Comparison of ENCODE assay signal across 24 cellular contexts in genomic region chr15:35167675-35168074, GRCh38.
DNase-seq lines count a peak whose midpoint lies in the region; ATAC-seq and TF ChIP-seq lines count a peak whose summit lies in the region.
"Had no signal": no experiment of that assay in that cellular context is flagged by ENCODE, and none has a peak within 500 bp of the region (broad histone marks: within the 10 kb centered on the region; RNA-seq: fewer than 3 reads in every experiment).

No MANE protein-coding gene starts in this region.

- H3K4me1 ChIP-seq in ACC112 (ENCODE audit: control insufficient read depth, insufficient read depth, low read length, unreplicated experiment) = peaks cover 16% of the 10 kb centered on the region

- no peaks in the 10 kb centered on the region for H3K79me2 ChIP-seq in ACC112 (ENCODE audit: control insufficient read depth, insufficient read depth, low read length, unreplicated experiment)

- CTCF ChIA-PET in WTC11 (lab: Charles Lee) (no interaction called here), MCF 10A (lab: Yijun Ruan, JAX) (interaction anchor here (0.9 kb wide), 1 partner anchor 294 kb away, joined by 4 read pairs; no protein-coding TSS in a partner anchor)

- BruUV-seq in MCF 10A (replicated peaks; lab: Mats Ljungman, UMichigan) = no TSS peak

- H2AFZ ChIP-seq in ACC112 (ENCODE audit: low read length, unreplicated experiment) = peak overlapping the region; percentile 53
- H2AFZ ChIP-seq: PC-9 had no signal

- H3K9me3 Mint-ChIP-seq in WTC11 (no peaks in the 10 kb centered on the region), nephron (no peaks in the 10 kb centered on the region), MCF 10A (ENCODE audit: unreplicated experiment) (no peaks in the 10 kb centered on the region)
- H3K9me3 Mint-ChIP-seq: CD8-positive, alpha-beta memory T cell had no signal

- H3K36me3 ChIP-seq in ACC112 (ENCODE audit: insufficient read depth, low read length) = no peaks in the 10 kb centered on the region
- H3K36me3 ChIP-seq: MG63, SJCRH30 had no signal

- TF ChIP-seq CTCF in WTC11 (IDR thresholded peaks at IDR 0.05) (no peak), nephron (IDR thresholded peaks at IDR 0.05; ENCODE audit: unreplicated experiment in 3 of 3) (no peak), MCF 10A (IDR thresholded peaks at IDR 0.05; ENCODE audit: unreplicated experiment) (no peak)

- H3K4me1 Mint-ChIP-seq in WTC11 (peaks cover 19% of the 10 kb centered on the region), nephron (peaks cover 15% of the 10 kb centered on the region), MCF 10A (ENCODE audit: insufficient read depth, unreplicated experiment) (no peaks in the 10 kb centered on the region)
- H3K4me1 Mint-ChIP-seq: B cell; CD14-positive monocyte; CD8-positive, alpha-beta memory T cell had no signal

- H3K27me3 Mint-ChIP-seq in WTC11 (ENCODE audit: low read depth) (no peaks in the 10 kb centered on the region), nephron (ENCODE audit: low read depth) (peaks cover 4% of the 10 kb centered on the region), MCF 10A (ENCODE audit: insufficient read depth, unreplicated experiment) (no peaks in the 10 kb centered on the region)
- H3K27me3 Mint-ChIP-seq: B cell; CD8-positive, alpha-beta memory T cell had no signal

- intact Hi-C loops in MCF 10A (cut with micrococcal nuclease) = no loop called here

- H3K27ac ChIP-seq in ACC112 (ENCODE audit: low read depth, low read length) = no peak overlapping the region; the same call in 1 of the 2 replicates
- H3K27ac ChIP-seq: PC-9, SJCRH30 had no signal

- H3K4me3 Mint-ChIP-seq in WTC11 = no peak overlapping the region
- no peak overlapping the region for H3K4me3 Mint-ChIP-seq in nephron
- H3K4me3 Mint-ChIP-seq in MCF 10A (ENCODE audit: unreplicated experiment) = no peak overlapping the region
- H3K4me3 Mint-ChIP-seq: B cell; CD14-positive monocyte; CD8-positive, alpha-beta memory T cell had no signal

- DNase-seq in NCI-H2227 (lab: John Stamatoyannopoulos, UW; ENCODE audit: unreplicated experiment) (peak; percentile 18), WTC11 (ENCODE audit: low spot score) (no peak), C1 segment of cervical spinal cord (lab: John Stamatoyannopoulos, UW) (no peak), MCF 10A (ENCODE audit: unreplicated experiment) (no peak)
- DNase-seq: CD8-positive, alpha-beta memory T cell; DMS 273 treated with DMSO at 0.1 percent for 48 hours; DMS79; KBM-7; MG63; NCI-H1105 treated with DMSO at 0.1 percent for 48 hours; NCI-H146; NCI-H2029; NCI-H345; NCI-H510A treated with DMSO at 0.1 percent for 48 hours; SJCRH30; T-helper 1 cell had no signal

- H3K4me3 ChIP-seq in ACC112 (ENCODE audit: low read depth, low read length) = no peak overlapping the region
- H3K4me3 ChIP-seq: MG63, PC-9, SJCRH30 had no signal

- peak overlapping the region; percentile 82; the same call in 1 of the 2 replicates for H3K27ac Mint-ChIP-seq in WTC11
- peak overlapping the region in 2 of 3 experiments; percentile 17 to 80 for H3K27ac Mint-ChIP-seq in nephron
- no peak overlapping the region for H3K27ac Mint-ChIP-seq in MCF 10A (ENCODE audit: low read depth, unreplicated experiment)
- H3K27ac Mint-ChIP-seq: B cell; CD14-positive monocyte; CD8-positive, alpha-beta memory T cell had no signal

- ATAC-seq in WTC11 (no peak), HG02798 (IDR thresholded peaks at IDR 0.05; ENCODE audit: poor library complexity, unreplicated experiment) (no peak)
- ATAC-seq: HepG2, Right ventricle myocardium inferior had no signal

- POLR2A ChIA-PET in WTC11 (lab: Charles Lee) = no interaction called here
- POLR2A ChIA-PET in MCF 10A (lab: Yijun Ruan, JAX) = interaction anchor here (2.0 kb wide), 1 partner anchor 11 kb away, joined by 5 read pairs; no protein-coding TSS in a partner anchor

- H3K36me3 Mint-ChIP-seq in WTC11 (no peaks in the 10 kb centered on the region), nephron (ENCODE audit: low read depth) (no peaks in the 10 kb centered on the region), MCF 10A (ENCODE audit: insufficient read depth, unreplicated experiment) (no peaks in the 10 kb centered on the region)
- H3K36me3 Mint-ChIP-seq: CD14-positive monocyte; CD8-positive, alpha-beta memory T cell had no signal

- H3K27me3 ChIP-seq in ACC112 (ENCODE audit: insufficient read depth, low read length) = no peaks in the 10 kb centered on the region
- H3K27me3 ChIP-seq: MG63 had no signal

TF ChIP-seq in WTC11, 78 proteins besides CTCF, POLR2A, EP300 and RAD21:
- TF ChIP-seq ZMAT4 (CRISPR knock-in tag; IDR thresholded peaks at IDR 0.05) = no peak
- TF ChIP-seq E2F4 (CRISPR knock-in tag; IDR thresholded peaks at IDR 0.05; ENCODE audit: borderline replicate concordance, low read depth) = no peak
- TF ChIP-seq TEAD4 (CRISPR knock-in tag; IDR thresholded peaks at IDR 0.05) = no peak
- no peak for TF ChIP-seq PRRX2 (CRISPR knock-in tag; IDR thresholded peaks at IDR 0.05)
- no peak for TF ChIP-seq ZBTB21 (CRISPR knock-in tag; IDR thresholded peaks at IDR 0.05; ENCODE audit: borderline replicate concordance)
- TF ChIP-seq NR2C2 (CRISPR knock-in tag; IDR thresholded peaks at IDR 0.05) = no peak
